ENCODE assay signal across 8 cellular contexts in the genomic region with DNA sequence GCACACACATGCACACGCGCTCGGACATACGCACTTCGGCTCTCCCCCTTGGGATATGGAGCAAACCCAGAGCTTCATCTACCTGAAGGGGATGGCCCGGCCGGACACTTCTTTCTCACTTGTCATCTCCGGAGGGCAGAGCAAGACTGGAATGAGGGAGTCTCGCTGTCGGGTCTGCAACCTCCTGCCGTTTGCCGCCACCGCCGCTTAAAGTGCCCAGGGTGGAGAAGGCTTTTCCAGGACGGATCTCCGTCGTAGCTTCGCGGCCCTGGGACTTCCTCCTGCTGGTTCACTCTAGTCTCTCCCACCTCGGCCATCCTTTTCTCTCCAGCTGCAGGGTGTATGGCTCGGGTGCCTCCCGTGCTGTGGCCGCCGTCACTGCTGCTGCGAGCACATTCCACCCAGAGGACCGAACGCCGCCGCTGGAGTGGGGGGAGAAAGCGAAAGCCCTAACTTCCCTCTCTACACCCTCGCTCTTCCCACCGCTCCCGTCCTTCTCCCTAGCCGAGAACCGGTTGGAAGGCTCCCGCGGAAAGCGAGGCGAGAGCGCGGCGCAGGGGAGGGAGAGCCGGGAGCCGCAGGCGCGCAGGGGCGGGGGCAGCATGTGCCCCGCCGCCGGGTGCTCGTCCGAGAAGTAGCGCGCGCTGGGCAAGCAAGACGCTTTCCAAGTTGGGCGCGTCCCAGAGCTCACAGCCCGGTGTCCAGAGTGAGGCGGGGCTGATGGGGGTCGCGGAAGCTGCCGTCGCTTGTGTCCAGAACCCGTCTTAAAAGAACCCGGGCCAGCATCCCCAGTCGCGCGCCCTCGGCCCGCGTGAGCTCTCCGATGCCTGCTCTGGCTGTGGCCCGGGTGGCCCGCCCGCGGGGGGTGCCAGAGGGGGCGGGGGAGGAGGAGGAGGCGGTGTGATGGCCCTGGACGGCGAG. TPM values are rescaled to one million over a fixed set of nuclear protein-coding genes. Genes with fewer than 3 reads are reported as not detected.
A peak's percentile ranks its signal among the peaks of the same experiment; 100 is the strongest.
DNase-seq lines count a peak whose midpoint lies in the region; ATAC-seq and TF ChIP-seq lines count a peak whose summit lies in the region.

A gene with protein sequence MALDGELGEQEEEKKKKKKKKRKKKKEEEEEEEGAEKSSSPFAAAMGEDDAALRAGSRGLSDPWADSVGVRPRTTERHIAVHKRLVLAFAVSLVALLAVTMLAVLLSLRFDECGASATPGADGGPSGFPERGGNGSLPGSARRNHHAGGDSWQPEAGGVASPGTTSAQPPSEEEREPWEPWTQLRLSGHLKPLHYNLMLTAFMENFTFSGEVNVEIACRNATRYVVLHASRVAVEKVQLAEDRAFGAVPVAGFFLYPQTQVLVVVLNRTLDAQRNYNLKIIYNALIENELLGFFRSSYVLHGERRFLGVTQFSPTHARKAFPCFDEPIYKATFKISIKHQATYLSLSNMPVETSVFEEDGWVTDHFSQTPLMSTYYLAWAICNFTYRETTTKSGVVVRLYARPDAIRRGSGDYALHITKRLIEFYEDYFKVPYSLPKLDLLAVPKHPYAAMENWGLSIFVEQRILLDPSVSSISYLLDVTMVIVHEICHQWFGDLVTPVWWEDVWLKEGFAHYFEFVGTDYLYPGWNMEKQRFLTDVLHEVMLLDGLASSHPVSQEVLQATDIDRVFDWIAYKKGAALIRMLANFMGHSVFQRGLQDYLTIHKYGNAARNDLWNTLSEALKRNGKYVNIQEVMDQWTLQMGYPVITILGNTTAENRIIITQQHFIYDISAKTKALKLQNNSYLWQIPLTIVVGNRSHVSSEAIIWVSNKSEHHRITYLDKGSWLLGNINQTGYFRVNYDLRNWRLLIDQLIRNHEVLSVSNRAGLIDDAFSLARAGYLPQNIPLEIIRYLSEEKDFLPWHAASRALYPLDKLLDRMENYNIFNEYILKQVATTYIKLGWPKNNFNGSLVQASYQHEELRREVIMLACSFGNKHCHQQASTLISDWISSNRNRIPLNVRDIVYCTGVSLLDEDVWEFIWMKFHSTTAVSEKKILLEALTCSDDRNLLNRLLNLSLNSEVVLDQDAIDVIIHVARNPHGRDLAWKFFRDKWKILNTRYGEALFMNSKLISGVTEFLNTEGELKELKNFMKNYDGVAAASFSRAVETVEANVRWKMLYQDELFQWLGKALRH (plus strand): TSS at position 630 of the 921 bp plus-strand sequence. CDS start 274 bp downstream, at position 904.

- H3K4me1 Mint-ChIP-seq in activated CD8-positive, alpha-beta memory T cell treated with anti-CD3 and anti-CD28 coated beads, Interleukin-2, amount 10 ng/mL, durations not matched to agents 7 days and 5 days: peaks cover 5% of the 10 kb centered on the region
- peaks cover 0 to 15% (median 0%) of the 10 kb centered on the region in 7 donors for H3K4me1 Mint-ChIP-seq in naive thymus-derived CD4-positive, alpha-beta T cell

- POLR2A ChIA-PET in naive thymus-derived CD4-positive, alpha-beta T cell (lab: Charles Lee): no interaction called here

- peak within 1 kb of the TSS; percentile 65 for H3K27ac ChIP-seq in SJSA1
- no peak within 1 kb of the TSS for H3K27ac ChIP-seq in naive thymus-derived CD4-positive, alpha-beta T cell (ENCODE audit: low read depth, low read length)

- H3K27me3 Mint-ChIP-seq in activated CD8-positive, alpha-beta memory T cell treated with anti-CD3 and anti-CD28 coated beads, Interleukin-2, amount 10 ng/mL, durations not matched to agents 7 days and 5 days: peaks cover 52% of the 10 kb centered on the region
- peaks cover 46 to 61% (median 59%) of the 10 kb centered on the region in 5 donors for H3K27me3 Mint-ChIP-seq in naive thymus-derived CD4-positive, alpha-beta T cell

- CTCF ChIA-PET in activated CD8-positive, alpha-beta memory T cell treated with anti-CD3 and anti-CD28 coated beads, Interleukin-2, amount 10 ng/mL, durations not matched to agents 7 days and 5 days (lab: Charles Lee): no interaction called here
- CTCF ChIA-PET in naive thymus-derived CD4-positive, alpha-beta T cell (lab: Charles Lee): no interaction called here

- H3K4me3 ChIP-seq in SJSA1 (peak within 1 kb of the TSS; percentile 75), fibroblast of the aortic adventitia (ENCODE audit: low read depth, low read length) (peak within 1 kb of the TSS; percentile 65)
- H3K4me3 ChIP-seq in naive thymus-derived CD4-positive, alpha-beta T cell (ENCODE audit: low read length): no peak within 1 kb of the TSS

- no peaks in the 10 kb centered on the region for H3K9me3 ChIP-seq in SJSA1 (replicated peaks)
- no peaks in the 10 kb centered on the region for H3K9me3 ChIP-seq in naive thymus-derived CD4-positive, alpha-beta T cell (ENCODE audit: control insufficient read depth in 2 of 3, low read length in 3 of 3)

- intact Hi-C loops in naive thymus-derived CD4-positive, alpha-beta T cell (cut with micrococcal nuclease): no loop called here

- H3K27me3 ChIP-seq in SJSA1 (replicated peaks): no peaks in the 10 kb centered on the region
- H3K27me3 ChIP-seq in naive thymus-derived CD4-positive, alpha-beta T cell (ENCODE audit: control insufficient read depth in 2 of 2, insufficient read depth in 2 of 2, low read length in 2 of 2): no peaks in the 10 kb centered on the region

- no peaks in the 10 kb centered on the region for H3K9me3 Mint-ChIP-seq in activated CD8-positive, alpha-beta memory T cell treated with anti-CD3 and anti-CD28 coated beads, Interleukin-2, amount 10 ng/mL, durations not matched to agents 7 days and 5 days (ENCODE audit: low read depth)
- H3K9me3 Mint-ChIP-seq in naive thymus-derived CD4-positive, alpha-beta T cell: peaks cover 0 to 8% (median 0%) of the 10 kb centered on the region in 11 donors

- H3K27ac Mint-ChIP-seq in activated CD8-positive, alpha-beta memory T cell treated with anti-CD3 and anti-CD28 coated beads, Interleukin-2, amount 10 ng/mL, durations not matched to agents 7 days and 5 days: no peak within 1 kb of the TSS
- H3K27ac Mint-ChIP-seq in naive thymus-derived CD4-positive, alpha-beta T cell: no peak within 1 kb of the TSS

- no peak for ATAC-seq in activated CD8-positive, alpha-beta memory T cell treated with anti-CD3 and anti-CD28 coated beads, Interleukin-2, amount 10 ng/mL, durations not matched to agents 7 days and 5 days
- peak; percentile 37 for ATAC-seq in naive thymus-derived CD4-positive, alpha-beta T cell
- no peak for ATAC-seq in HG03196 (IDR thresholded peaks at IDR 0.05; ENCODE audit: unreplicated experiment)
- ATAC-seq in HG03045 (IDR thresholded peaks at IDR 0.05; ENCODE audit: unreplicated experiment): no peak

- H3K4me1 ChIP-seq in SJSA1 (replicated peaks): peaks cover 29% of the 10 kb centered on the region
- H3K4me1 ChIP-seq in naive thymus-derived CD4-positive, alpha-beta T cell (ENCODE audit: control insufficient read depth in 2 of 2, insufficient read depth in 2 of 2, low read length in 2 of 2): no peaks in the 10 kb centered on the region

- no peak for DNase-seq in activated CD8-positive, alpha-beta memory T cell treated with anti-CD3 and anti-CD28 coated beads, Interleukin-2, amount 10 ng/mL, durations not matched to agents 7 days and 5 days
- DNase-seq in activated CD8-positive, alpha-beta memory T cell treated with anti-CD3 and anti-CD28 coated beads, Interleukin-2, amount 50 U/mL, for 48 hours: no peak
- DNase-seq in SJSA1 (ENCODE audit: low read depth in 1 of 2, low spot score in 2 of 2) (peak; percentile 62 to 82), fibroblast of the aortic adventitia (ENCODE audit: low read depth) (peak; percentile 18), NCI-H1694 treated with DMSO at 0.1 percent for 48 hours (lab: John Stamatoyannopoulos, UW) (no peak)
- no peak for DNase-seq in naive thymus-derived CD4-positive, alpha-beta T cell

- H3K4me3 Mint-ChIP-seq in activated CD8-positive, alpha-beta memory T cell treated with anti-CD3 and anti-CD28 coated beads, Interleukin-2, amount 10 ng/mL, durations not matched to agents 7 days and 5 days: peak within 1 kb of the TSS; percentile 39
- H3K4me3 Mint-ChIP-seq in naive thymus-derived CD4-positive, alpha-beta T cell: peak within 1 kb of the TSS in 6 of 10 donors; percentile 27 to 56 (median 42)

- H3K36me3 ChIP-seq in SJSA1: peaks cover 7% of the 10 kb centered on the region
- no peaks in the 10 kb centered on the region for H3K36me3 ChIP-seq in naive thymus-derived CD4-positive, alpha-beta T cell (ENCODE audit: control insufficient read depth in 2 of 3, insufficient read depth in 3 of 3, low read length in 3 of 3)

- TF ChIP-seq CTCF in fibroblast of the aortic adventitia (IDR thresholded peaks at IDR 0.05; ENCODE audit: insufficient read depth, low read length): no peak

- no peaks in the 10 kb centered on the region for H3K36me3 Mint-ChIP-seq in activated CD8-positive, alpha-beta memory T cell treated with anti-CD3 and anti-CD28 coated beads, Interleukin-2, amount 10 ng/mL, durations not matched to agents 7 days and 5 days
- no peaks in the 10 kb centered on the region for H3K36me3 Mint-ChIP-seq in naive thymus-derived CD4-positive, alpha-beta T cell

RNA-seq across cellular contexts. Expression of the gene that starts here (rescaled TPM):
- total RNA-seq in activated CD8-positive, alpha-beta memory T cell treated with anti-CD3 and anti-CD28 coated beads, Interleukin-2, amount 10 ng/mL, durations not matched to agents 7 days and 5 days: not detected
- total RNA-seq in SJSA1 (2014; rRNA removed; shearing (Covaris generic)): 13.4 and 29.5 TPM in 2 replicates
- total RNA-seq in fibroblast of the aortic adventitia (ENCODE audit: low replicate concordance): 1.1 and 10.0 TPM in 2 replicates
- total RNA-seq in naive thymus-derived CD4-positive, alpha-beta T cell: not detected
- not detected for polyA plus RNA-seq in naive thymus-derived CD4-positive, alpha-beta T cell

Comparison
In these comparisons a context has a peak if more than half of its experiments do, and no peak if none do; other contexts are left out.
1. Peak in ATAC-seq in naive thymus-derived CD4-positive, alpha-beta T cell; RNA of the gene not detected or under 1 TPM.
2. DNase-seq: peak in SJSA1 (2 of 2) and fibroblast of the aortic adventitia (single experiment); none in activated CD8-positive, alpha-beta memory T cell treated with anti-CD3 and anti-CD28 coated beads, Interleukin-2, amount 10 ng/mL, durations not matched to agents 7 days and 5 days (single experiment), activated CD8-positive, alpha-beta memory T cell treated with anti-CD3 and anti-CD28 coated beads, Interleukin-2, amount 50 U/mL, for 48 hours (single experiment), naive thymus-derived CD4-positive, alpha-beta T cell (0 of 9) and NCI-H1694 treated with DMSO at 0.1 percent for 48 hours (single experiment).